11 cellular contexts compared by ENCODE assay signal in genomic region chr22:46012182-46012880, GRCh38. TPM values are rescaled to one million over a fixed set of nuclear protein-coding genes. Genes with fewer than 3 reads are reported as not detected.
DNase-seq lines count a peak whose midpoint lies in the region; ATAC-seq and TF ChIP-seq lines count a peak whose summit lies in the region.
"Had no signal": no experiment of that assay in that cellular context is flagged by ENCODE, and none has a peak within 500 bp of the region (broad histone marks: within the 10 kb centered on the region; RNA-seq: fewer than 3 reads in every experiment).

No MANE protein-coding gene starts in this region.

- peak overlapping the region; percentile 34 for H3K18ac ChIP-seq in H9 (ENCODE audit: insufficient read length, low read depth, low read length)

- no peaks in the 10 kb centered on the region; a peak in 1 of 5 replicates for H3K9me3 Mint-ChIP-seq in H9

- H3K4ac ChIP-seq in H9 (ENCODE audit: low read depth, low read length): no peak overlapping the region

- peak overlapping the region in 1 of 2 experiments; percentile 48; a peak in 1 of 5 replicates for H3K4me3 Mint-ChIP-seq in H9

- no peaks in the 10 kb centered on the region for H3K36me3 Mint-ChIP-seq in H9 (ENCODE audit: insufficient read depth in 1 of 3, low read depth in 3 of 3)

- H3K56ac ChIP-seq in H9 (ENCODE audit: insufficient read length, low read depth, low read length): no peak overlapping the region

- H3K4me2 ChIP-seq in H9 (ENCODE audit: insufficient read depth, insufficient read length, low read length): no peak overlapping the region

- no peak overlapping the region for H2BK20ac ChIP-seq in H9 (ENCODE audit: low read depth, low read length, poor library complexity, severe bottlenecking)

- no peak overlapping the region for H2AFZ ChIP-seq in H9 (ENCODE audit: low read length)

- WGBS in H9 (ENCODE audit: extremely low coverage, insufficient read length, low lambda C conversion rate): no CpG with 5 or more reads among the region's 13 CpGs

- H3K9ac ChIP-seq in H9 (ENCODE audit: extremely low read depth, insufficient read length, low read length) (no peak overlapping the region), subcutaneous abdominal adipose tissue (ENCODE audit: low read length in 5 of 5) (peak overlapping the region in 2 of 5 donors; percentile 17 to 92)

- H2BK120ac ChIP-seq in H9 (ENCODE audit: low read depth, low read length, poor library complexity, severe bottlenecking): no peak overlapping the region

- no peak overlapping the region for H4K5ac ChIP-seq in H9 (ENCODE audit: insufficient read length, low read depth, low read length)

- H2BK5ac ChIP-seq in H9 (ENCODE audit: insufficient read length, low read length): no peak overlapping the region

- H3K27ac Mint-ChIP-seq in H9: peak overlapping the region in 1 of 3 experiments; percentile 47; a peak in 1 of 7 replicates

- H3K4me1 ChIP-seq in H9 (ENCODE audit: insufficient read depth, low read length) (no peaks in the 10 kb centered on the region), subcutaneous abdominal adipose tissue (ENCODE audit: control insufficient read depth in 5 of 5, insufficient read depth in 5 of 5, low read length in 5 of 5) (peaks cover 22 to 52% (median 44%) of the 10 kb centered on the region in 5 donors)

- H3K27me3 ChIP-seq in H9 (ENCODE audit: insufficient read depth, low read length): no peaks in the 10 kb centered on the region
- H3K27me3 ChIP-seq in subcutaneous abdominal adipose tissue (ENCODE audit: control insufficient read depth in 5 of 5, insufficient read depth in 4 of 5, low read length in 5 of 5): no peaks in the 10 kb centered on the region

- H3K27ac ChIP-seq in H9 (ENCODE audit: insufficient read length, low read depth, low read length) (no peak overlapping the region), cingulate gyrus (ENCODE audit: low read depth, low read length) (peak overlapping the region; percentile 94), subcutaneous abdominal adipose tissue (ENCODE audit: low read depth, low read length) (peak overlapping the region; percentile 99)

- no peak overlapping the region for H4K8ac ChIP-seq in H9 (replicated peaks; ENCODE audit: insufficient read length, low read depth, low read length)

- TF ChIP-seq CTCF in H9 (conservative IDR thresholded peaks at IDR 0.05): no peak

- H3K36me3 ChIP-seq in subcutaneous abdominal adipose tissue (ENCODE audit: control insufficient read depth in 5 of 5, insufficient read depth in 5 of 5, low read length in 5 of 5): no peaks in the 10 kb centered on the region

- peaks cover 4% of the 10 kb centered on the region for H3K23me2 ChIP-seq in H9 (ENCODE audit: insufficient read length, low read depth, low read length, poor library complexity, severe bottlenecking)

- H3T11ph ChIP-seq in H9 (ENCODE audit: low read length): no peak overlapping the region

- H2BK12ac ChIP-seq in H9 (ENCODE audit: insufficient read length, low read depth, low read length): no peak overlapping the region

- H2BK15ac ChIP-seq in H9 (ENCODE audit: low read depth, low read length): no peak overlapping the region

- peaks cover 6% of the 10 kb centered on the region; the same call in 1 of the 2 replicates for H3K27me3 Mint-ChIP-seq in H9 (ENCODE audit: low read depth)

- H3K79me2 ChIP-seq in H9 (ENCODE audit: insufficient read depth, low read length): no peaks in the 10 kb centered on the region

- no peaks in the 10 kb centered on the region for H3K79me1 ChIP-seq in H9 (ENCODE audit: insufficient read depth, low read depth, low read length, poor library complexity, severe bottlenecking)

- H3K4me3 ChIP-seq in subcutaneous abdominal adipose tissue (ENCODE audit: low read depth in 1 of 5, low read length in 5 of 5): no peak overlapping the region

- H4K20me1 ChIP-seq in H9 (ENCODE audit: control insufficient read depth, insufficient read depth, insufficient read length): no peaks in the 10 kb centered on the region

- H3K14ac ChIP-seq in H9 (ENCODE audit: insufficient read depth, low read length): no peak overlapping the region

- ATAC-seq in GM18861 (IDR thresholded peaks at IDR 0.05; ENCODE audit: unreplicated experiment): no peak

- H3K4me1 Mint-ChIP-seq in H9: peaks cover 11 to 13% of the 10 kb centered on the region in 2 experiments

- H4K91ac ChIP-seq in H9 (ENCODE audit: insufficient read length, low read depth, low read length): no peak overlapping the region

- H2AK5ac ChIP-seq in H9 (ENCODE audit: insufficient read length, low read length): no peak overlapping the region

- H3K23ac ChIP-seq in H9 (ENCODE audit: insufficient read length, low read depth, low read length): no peak overlapping the region

- DNase-seq in H9: no peak
- peak; percentile 73 for DNase-seq in mesenteric fat pad (ENCODE audit: low spot score)
- DNase-seq in GDM1 (lab: John Stamatoyannopoulos, UW): no peak
- DNase-seq in HK-2 (ENCODE audit: unreplicated experiment): no peak
- no peak for DNase-seq in NCI-H1930 (lab: John Stamatoyannopoulos, UW)
- DNase-seq: NCI-H510A treated with DMSO at 0.1 percent for 48 hours; stimulated activated CD4-positive, alpha-beta T cell treated with anti-CD3 and anti-CD28 coated beads, Interleukin-12 subunit alpha, Interleukin-12 subunit beta, amount 100 ng/mL, for 4 hours; T-helper 9 cell had no signal

- H3K9me3 ChIP-seq in H9 (ENCODE audit: control insufficient read depth, low read depth, low read length) (no peaks in the 10 kb centered on the region), subcutaneous abdominal adipose tissue (ENCODE audit: control insufficient read depth in 5 of 5, low read length in 5 of 5) (peaks cover 0 to 11% (median 9%) of the 10 kb centered on the region in 5 donors)

RNA-seq across cellular contexts. Expression of gene WNT7B, which starts 35.4 kb away (rescaled TPM):
- total RNA-seq in H9 (2021): 0.09 and 0.31 TPM in 2 replicates
- total RNA-seq in mesenteric fat pad: not detected
